Comparison of ENCODE assay signal across 25 cellular contexts in genomic region chr4:147003956-147004580, GRCh38. TPM values are rescaled to one million over a fixed set of nuclear protein-coding genes. Genes with fewer than 3 reads are reported as not detected.
"Had no signal": no experiment of that assay in that cellular context is flagged by ENCODE, and none has a peak within 500 bp of the region (broad histone marks: within the 10 kb centered on the region; RNA-seq: fewer than 3 reads in every experiment).

No MANE protein-coding gene starts in this region.

- DNase-seq: activated B cell treated with CpG ODN at 0.5 μM for 24 hours; activated CD4-positive, alpha-beta memory T cell treated with anti-CD3 and anti-CD28 coated beads for 36 hours; activated CD4-positive, alpha-beta T cell treated with anti-CD3 and anti-CD28 coated beads for 36 hours; activated effector memory CD4-positive, alpha-beta T cell treated with Interleukin-2 at 50 U/mL for 16 hours; activated naive CD4-positive, alpha-beta T cell treated with anti-CD3 and anti-CD28 coated beads for 36 hours; activated naive CD8-positive, alpha-beta T cell treated with anti-CD3 and anti-CD28 coated beads, Interleukin-2, amount 10 ng/mL, durations not matched to agents 7 days and 5 days; activated T-cell treated with anti-CD3 and anti-CD28 coated beads, Interleukin-2, amount 50 U/mL, for 72 hours; amygdala; body of pancreas; effector CD4-positive, alpha-beta T cell; erythroblast; foreskin keratinocyte; left ventricle myocardium inferior; naive thymus-derived CD8-positive, alpha-beta T cell; retina; stimulated activated CD4-positive, alpha-beta T cell treated with anti-CD3 and anti-CD28 coated beads, Interleukin-2, amount 100 ng/mL, for 48 hours; stimulated activated CD8-positive, alpha-beta memory T cell treated with anti-CD3 and anti-CD28 coated beads, Interleukin-4, amount 100 ng/mL, for 48 hours; stimulated activated naive B cell treated with anti-CD40 and anti-IgM and Interleukin-4, amounts not matched to agents 10 μg/mL and 1 μg/mL and 100 μg/mL, for 72 hours; T-helper 9 cell; testis; trophoblast cell; uterus had no signal

- ATAC-seq: activated CD4-positive, alpha-beta T cell treated with anti-CD3 and anti-CD28 coated beads for 36 hours; activated T-cell treated with anti-CD3 and anti-CD28 coated beads, Interleukin-2, amount 50 U/mL, for 72 hours; body of pancreas; foreskin keratinocyte; naive thymus-derived CD8-positive, alpha-beta T cell; stimulated activated naive B cell treated with anti-CD40 and anti-IgM and Interleukin-4, amounts not matched to agents 10 μg/mL and 1 μg/mL and 100 μg/mL, for 72 hours had no signal

- H3K9me3 ChIP-seq: body of pancreas, left ventricle myocardium inferior, testis, uterus had no signal

- H3K4me1 ChIP-seq: body of pancreas, foreskin keratinocyte, left ventricle myocardium inferior, testis, uterus had no signal

- H3K36me3 ChIP-seq: cardiac muscle cell, left ventricle myocardium inferior, uterus had no signal

- H3K4me3 ChIP-seq: body of pancreas, cardiac muscle cell, left ventricle myocardium inferior, testis, uterus had no signal

- H3K27ac ChIP-seq: body of pancreas, cardiac muscle cell, foreskin keratinocyte, left ventricle myocardium inferior, testis, uterus had no signal

- H3K27me3 ChIP-seq: body of pancreas, cardiac muscle cell, testis, uterus had no signal

RNA-seq across cellular contexts. Expression of gene TTC29, which starts 58.4 kb away (rescaled TPM):
- total RNA-seq: activated B cell treated with CpG ODN at 0.5 μM for 24 hours; activated CD4-positive, alpha-beta memory T cell treated with anti-CD3 and anti-CD28 coated beads for 36 hours; activated CD4-positive, alpha-beta T cell treated with anti-CD3 and anti-CD28 coated beads for 36 hours; activated naive CD4-positive, alpha-beta T cell treated with anti-CD3 and anti-CD28 coated beads for 36 hours; activated naive CD8-positive, alpha-beta T cell treated with anti-CD3 and anti-CD28 coated beads, Interleukin-2, amount 10 ng/mL, durations not matched to agents 7 days and 5 days; activated T-cell treated with anti-CD3 and anti-CD28 coated beads, Interleukin-2, amount 50 U/mL, for 72 hours; body of pancreas; foreskin keratinocyte; left ventricle myocardium inferior; lung microvascular endothelial cell; naive thymus-derived CD8-positive, alpha-beta T cell; posterior vena cava had no signal
- polyA plus RNA-seq: foreskin keratinocyte; naive thymus-derived CD8-positive, alpha-beta T cell had no signal
